8 cellular contexts compared by ENCODE assay signal in genomic region chr1:221439734-221440436, GRCh38.
A peak's percentile ranks its signal among the peaks of the same experiment; 100 is the strongest.
DNase-seq lines count a peak whose midpoint lies in the region; ATAC-seq and TF ChIP-seq lines count a peak whose summit lies in the region.

No MANE protein-coding gene starts in this region.

- peak overlapping the region in 1 of 2 donors; percentile 14 for H3K27ac Mint-ChIP-seq in effector memory CD8-positive, alpha-beta T cell

- peaks cover 2% of the 10 kb centered on the region for H3K36me3 Mint-ChIP-seq in effector memory CD8-positive, alpha-beta T cell (ENCODE audit: insufficient read depth)

- peaks cover 14 to 32% of the 10 kb centered on the region in 2 donors for H3K27me3 Mint-ChIP-seq in effector memory CD8-positive, alpha-beta T cell

- no peak overlapping the region for H3K4me3 Mint-ChIP-seq in effector memory CD8-positive, alpha-beta T cell

- H3K4me1 Mint-ChIP-seq in effector memory CD8-positive, alpha-beta T cell (ENCODE audit: low read depth in 2 of 2) = peaks cover 5% of the 10 kb centered on the region in 2 donors

- peak in 1 of 3 experiments; percentile 5 for DNase-seq in effector memory CD8-positive, alpha-beta T cell
- no peak for DNase-seq in sciatic nerve (ENCODE audit: low spot score)
- DNase-seq in GOT3 (lab: John Stamatoyannopoulos, UW) = no peak

- peak; percentile 50 for ATAC-seq in GM18868 (IDR thresholded peaks at IDR 0.05; ENCODE audit: unreplicated experiment)
- ATAC-seq in SK-N-SH treated with all-trans-retinoic acid at 6 μM for 48 hours = peak; percentile 80
- ATAC-seq in effector memory CD8-positive, alpha-beta T cell (replicated peaks) = peak; percentile 79
- peak; percentile 46 for ATAC-seq in sciatic nerve
- no peak for ATAC-seq in GM21825 (IDR thresholded peaks at IDR 0.05; ENCODE audit: unreplicated experiment)
- no peak for ATAC-seq in HG03521 (IDR thresholded peaks at IDR 0.05; ENCODE audit: unreplicated experiment)
- no peak for ATAC-seq in HG03354 (IDR thresholded peaks at IDR 0.05; ENCODE audit: poor library complexity, severe bottlenecking, unreplicated experiment)

- intact Hi-C loops in sciatic nerve (cut with DNase I) = no loop called here

- no peaks in the 10 kb centered on the region for H3K9me3 Mint-ChIP-seq in effector memory CD8-positive, alpha-beta T cell

TF ChIP-seq in SK-N-SH treated with all-trans-retinoic acid at 6 μM for 48 hours, 23 proteins besides CTCF, POLR2A, EP300 and RAD21:
- TF ChIP-seq ZC3H10 (CRISPR knock-in tag; IDR thresholded peaks at IDR 0.05) (peak; percentile 94), TOX (CRISPR knock-in tag; IDR thresholded peaks at IDR 0.05; ENCODE audit: borderline replicate concordance) (peak; percentile 90), BACH2 (CRISPR knock-in tag; IDR thresholded peaks at IDR 0.05; ENCODE audit: borderline replicate concordance) (no peak)
- TF ChIP-seq, protein P1, sequence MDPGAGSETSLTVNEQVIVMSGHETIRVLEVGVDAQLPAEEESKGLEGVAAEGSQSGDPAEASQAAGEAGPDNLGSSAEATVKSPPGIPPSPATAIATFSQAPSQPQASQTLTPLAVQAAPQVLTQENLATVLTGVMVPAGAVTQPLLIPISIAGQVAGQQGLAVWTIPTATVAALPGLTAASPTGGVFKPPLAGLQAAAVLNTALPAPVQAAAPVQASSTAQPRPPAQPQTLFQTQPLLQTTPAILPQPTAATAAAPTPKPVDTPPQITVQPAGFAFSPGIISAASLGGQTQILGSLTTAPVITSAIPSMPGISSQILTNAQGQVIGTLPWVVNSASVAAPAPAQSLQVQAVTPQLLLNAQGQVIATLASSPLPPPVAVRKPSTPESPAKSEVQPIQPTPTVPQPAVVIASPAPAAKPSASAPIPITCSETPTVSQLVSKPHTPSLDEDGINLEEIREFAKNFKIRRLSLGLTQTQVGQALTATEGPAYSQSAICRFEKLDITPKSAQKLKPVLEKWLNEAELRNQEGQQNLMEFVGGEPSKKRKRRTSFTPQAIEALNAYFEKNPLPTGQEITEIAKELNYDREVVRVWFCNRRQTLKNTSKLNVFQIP (CRISPR knock-in tag; IDR thresholded peaks at IDR 0.05; ENCODE audit: borderline replicate concordance, low read depth) = peak; percentile 90; the same call in 1 of the 2 replicates

Comparison
In these comparisons a context has a peak if more than half of its experiments do, and no peak if none do; other contexts are left out.
1. ATAC-seq: peak in GM18868 (single experiment), SK-N-SH treated with all-trans-retinoic acid at 6 μM for 48 hours (single experiment), effector memory CD8-positive, alpha-beta T cell (single experiment) and sciatic nerve (single experiment); none in GM21825 (single experiment), HG03521 (single experiment) and HG03354 (single experiment).